18 cellular contexts compared by ENCODE assay signal in genomic region chr3:136645915-136646314, GRCh38.
A peak's percentile ranks its signal among the peaks of the same experiment; 100 is the strongest.
DNase-seq lines count a peak whose midpoint lies in the region; ATAC-seq and TF ChIP-seq lines count a peak whose summit lies in the region.
"Had no signal": no experiment of that assay in that cellular context is flagged by ENCODE, and none has a peak within 500 bp of the region (broad histone marks: within the 10 kb centered on the region; RNA-seq: fewer than 3 reads in every experiment).

No MANE protein-coding gene starts in this region.

- peak; percentile 76 for ATAC-seq in GM19395 (IDR thresholded peaks at IDR 0.05; ENCODE audit: unreplicated experiment)
- peak; percentile 52 for ATAC-seq in HG02852 (IDR thresholded peaks at IDR 0.05; ENCODE audit: unreplicated experiment)
- ATAC-seq in HG03460 (IDR thresholded peaks at IDR 0.05; ENCODE audit: unreplicated experiment), result peak; percentile 83
- ATAC-seq in GM19328 (IDR thresholded peaks at IDR 0.05; ENCODE audit: unreplicated experiment), result no peak
- ATAC-seq: activated naive CD8-positive, alpha-beta T cell treated with anti-CD3 and anti-CD28 coated beads, Interleukin-2, amount 50 U/mL, for 24 hours; K562; right lobe of liver had no signal

- DNase-seq in GM12865 (ENCODE audit: low read depth), result peak; percentile 11
- no peak for DNase-seq in SIG-M5 treated with dmso at 0.1 percent for 504 hours (lab: John Stamatoyannopoulos, UW; ENCODE audit: unreplicated experiment)
- DNase-seq in SKM-1 treated with dmso at 0.1 percent for 144 hours (lab: John Stamatoyannopoulos, UW; ENCODE audit: unreplicated experiment), result no peak
- DNase-seq in GDM1 (lab: John Stamatoyannopoulos, UW), result no peak
- DNase-seq: activated B cell treated with CpG ODN at 0.5 μM for 24 hours; activated CD8-positive, alpha-beta memory T cell treated with anti-CD3 and anti-CD28 coated beads for 24 hours; activated naive CD8-positive, alpha-beta T cell treated with anti-CD3 and anti-CD28 coated beads, Interleukin-2, amount 50 U/mL, for 24 hours; DMS79; NCI-H1048; NCI-H526 treated with DMSO at 0.1 percent for 48 hours; right lobe of liver; SHP77; T-helper 2 cell had no signal

- no peak overlapping the region for H3K4me3 ChIP-seq in GM12865 (ENCODE audit: low read depth, low read length)
- H3K4me3 ChIP-seq: K562, right lobe of liver had no signal

- no peak for TF ChIP-seq CTCF in GM12865 (IDR thresholded peaks at IDR 0.05; ENCODE audit: insufficient read depth, low read depth, low read length, missing control alignments)
